In genomic region chr15:29289179-29289578, GRCh38 we compare ENCODE assay signal across 25 cellular contexts.
"Had no signal": no experiment of that assay in that cellular context is flagged by ENCODE, and none has a peak within 500 bp of the region (broad histone marks: within the 10 kb centered on the region; RNA-seq: fewer than 3 reads in every experiment).

No MANE protein-coding gene starts in this region.

- H3K9me3 ChIP-seq: breast epithelium, Peyer's patch had no signal

- H3K4me3 ChIP-seq: breast epithelium, Peyer's patch had no signal

- H3K27ac Mint-ChIP-seq: activated CD8-positive, alpha-beta T cell treated with anti-CD3 and anti-CD28 coated beads, Interleukin-2, amount 10 ng/mL, durations not matched to agents 7 days and 5 days; activated naive CD4-positive, alpha-beta T cell treated with anti-CD3 and anti-CD28 coated beads, Interleukin-2, amount 50 U/mL, for 24 hours; T-helper 1 cell treated with Interleukin-12 subunit alpha and Interleukin-12 subunit beta and Interleukin-4 antibody, amounts not matched to agents 30 μg/mL and 1 μg/mL, for 36 hours had no signal

- H3K9me3 Mint-ChIP-seq: activated naive CD4-positive, alpha-beta T cell treated with anti-CD3 and anti-CD28 coated beads, Interleukin-2, amount 50 U/mL, for 24 hours; T-helper 1 cell treated with Interleukin-12 subunit alpha and Interleukin-12 subunit beta and Interleukin-4 antibody, amounts not matched to agents 30 μg/mL and 1 μg/mL, for 36 hours had no signal

- ATAC-seq: activated CD8-positive, alpha-beta T cell treated with anti-CD3 and anti-CD28 coated beads, Interleukin-2, amount 10 ng/mL, durations not matched to agents 7 days and 5 days had no signal

- H3K4me1 Mint-ChIP-seq: activated naive CD4-positive, alpha-beta T cell treated with anti-CD3 and anti-CD28 coated beads, Interleukin-2, amount 50 U/mL, for 24 hours had no signal

- H3K27me3 ChIP-seq: breast epithelium, Peyer's patch had no signal

- H3K27ac ChIP-seq: breast epithelium, Peyer's patch, RWPE1, WERI-Rb-1 had no signal

- H3K4me3 Mint-ChIP-seq: activated CD8-positive, alpha-beta T cell treated with anti-CD3 and anti-CD28 coated beads, Interleukin-2, amount 10 ng/mL, durations not matched to agents 7 days and 5 days; activated naive CD4-positive, alpha-beta T cell treated with anti-CD3 and anti-CD28 coated beads, Interleukin-2, amount 50 U/mL, for 24 hours; T-helper 1 cell treated with Interleukin-12 subunit alpha and Interleukin-12 subunit beta and Interleukin-4 antibody, amounts not matched to agents 30 μg/mL and 1 μg/mL, for 36 hours had no signal

- H3K36me3 Mint-ChIP-seq: activated naive CD4-positive, alpha-beta T cell treated with anti-CD3 and anti-CD28 coated beads, Interleukin-2, amount 50 U/mL, for 24 hours had no signal

- DNase-seq: activated CD4-positive, alpha-beta T cell treated with anti-CD3 and anti-CD28 coated beads for 48 hours; activated CD4-positive, alpha-beta T cell treated with anti-CD3 and anti-CD28 coated beads, Interleukin-2, amount 50 U/mL, for 4 hours; activated CD8-positive, alpha-beta memory T cell treated with anti-CD3 and anti-CD28 coated beads, Interleukin-2, amount 50 U/mL, for 48 hours; activated CD8-positive, alpha-beta T cell treated with anti-CD3 and anti-CD28 coated beads, Interleukin-2, amount 10 ng/mL, durations not matched to agents 7 days and 5 days; activated effector memory CD4-positive, alpha-beta T cell treated with Interleukin-2 at 50 U/mL for 16 hours; activated naive CD4-positive, alpha-beta T cell; activated T-cell treated with anti-CD3 and anti-CD28 coated beads, Interleukin-2, amount 50 U/mL, for 1 hour; aorta; central memory CD4-positive, alpha-beta T cell; NCI-H1105 treated with DMSO at 0.1 percent for 48 hours; NCI-H146; NCI-H187 treated with DMSO at 0.1 percent for 48 hours; NCI-H2081 treated with DMSO at 0.1 percent for 48 hours; NCI-H2171 treated with DMSO at 0.1 percent for 48 hours; NCI-H226; NCI-H526; NCI-H774; OCI-M1; Peyer's patch; SHP77; WERI-Rb-1 had no signal

- H3K36me3 ChIP-seq: breast epithelium, Peyer's patch, WERI-Rb-1 had no signal

- H3K4me1 ChIP-seq: breast epithelium, Peyer's patch had no signal
